ENCODE assay signal across 1 cellular context in genomic region chr1:3632298-3632697, GRCh38.
TF ChIP-seq lines count a peak whose summit lies in the region.

No MANE protein-coding gene starts in this region.

TF ChIP-seq in GM23338, 12 proteins besides CTCF, POLR2A, EP300 and RAD21 (continued from another document):
- TF ChIP-seq, protein P1, sequence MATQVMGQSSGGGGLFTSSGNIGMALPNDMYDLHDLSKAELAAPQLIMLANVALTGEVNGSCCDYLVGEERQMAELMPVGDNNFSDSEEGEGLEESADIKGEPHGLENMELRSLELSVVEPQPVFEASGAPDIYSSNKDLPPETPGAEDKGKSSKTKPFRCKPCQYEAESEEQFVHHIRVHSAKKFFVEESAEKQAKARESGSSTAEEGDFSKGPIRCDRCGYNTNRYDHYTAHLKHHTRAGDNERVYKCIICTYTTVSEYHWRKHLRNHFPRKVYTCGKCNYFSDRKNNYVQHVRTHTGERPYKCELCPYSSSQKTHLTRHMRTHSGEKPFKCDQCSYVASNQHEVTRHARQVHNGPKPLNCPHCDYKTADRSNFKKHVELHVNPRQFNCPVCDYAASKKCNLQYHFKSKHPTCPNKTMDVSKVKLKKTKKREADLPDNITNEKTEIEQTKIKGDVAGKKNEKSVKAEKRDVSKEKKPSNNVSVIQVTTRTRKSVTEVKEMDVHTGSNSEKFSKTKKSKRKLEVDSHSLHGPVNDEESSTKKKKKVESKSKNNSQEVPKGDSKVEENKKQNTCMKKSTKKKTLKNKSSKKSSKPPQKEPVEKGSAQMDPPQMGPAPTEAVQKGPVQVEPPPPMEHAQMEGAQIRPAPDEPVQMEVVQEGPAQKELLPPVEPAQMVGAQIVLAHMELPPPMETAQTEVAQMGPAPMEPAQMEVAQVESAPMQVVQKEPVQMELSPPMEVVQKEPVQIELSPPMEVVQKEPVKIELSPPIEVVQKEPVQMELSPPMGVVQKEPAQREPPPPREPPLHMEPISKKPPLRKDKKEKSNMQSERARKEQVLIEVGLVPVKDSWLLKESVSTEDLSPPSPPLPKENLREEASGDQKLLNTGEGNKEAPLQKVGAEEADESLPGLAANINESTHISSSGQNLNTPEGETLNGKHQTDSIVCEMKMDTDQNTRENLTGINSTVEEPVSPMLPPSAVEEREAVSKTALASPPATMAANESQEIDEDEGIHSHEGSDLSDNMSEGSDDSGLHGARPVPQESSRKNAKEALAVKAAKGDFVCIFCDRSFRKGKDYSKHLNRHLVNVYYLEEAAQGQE (IDR thresholded peaks at IDR 0.05; ENCODE audit: unreplicated experiment) = no peak
